In the genomic region with DNA sequence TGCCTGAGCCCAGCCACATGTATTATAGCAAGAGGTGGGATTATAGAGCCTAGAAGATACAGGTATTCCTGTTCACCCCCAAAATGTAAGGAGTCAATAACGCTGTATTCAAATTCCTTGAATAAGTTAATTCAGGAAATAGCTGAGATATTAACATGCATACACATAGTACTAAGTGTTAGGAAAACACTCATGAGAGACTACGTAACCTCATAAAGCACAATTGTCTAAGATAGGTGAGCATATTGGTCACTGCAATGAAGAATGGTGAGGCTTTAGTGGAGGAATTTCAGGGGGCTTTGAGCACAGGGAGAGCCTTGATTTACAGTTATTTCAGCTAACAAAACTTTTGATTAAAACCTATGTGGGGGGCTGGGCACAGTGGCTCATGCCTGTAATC, we compare ENCODE assay signal across 25 cellular contexts.
DNase-seq lines count a peak whose midpoint lies in the region; ATAC-seq and TF ChIP-seq lines count a peak whose summit lies in the region.
"Had no signal": no experiment of that assay in that cellular context is flagged by ENCODE, and none has a peak within 500 bp of the region (broad histone marks: within the 10 kb centered on the region; RNA-seq: fewer than 3 reads in every experiment).

No MANE protein-coding gene starts in this region.

- H4K20me1 ChIP-seq in HCT116 (ENCODE audit: insufficient read depth): no peaks in the 10 kb centered on the region
- H4K20me1 ChIP-seq in osteoblast (ENCODE audit: insufficient read depth, low read length): peaks cover 69% of the 10 kb centered on the region

- H3K9me2 ChIP-seq in HCT116 (ENCODE audit: insufficient read depth): no peaks in the 10 kb centered on the region

- no peak for ATAC-seq in activated CD8-positive, alpha-beta T cell treated with anti-CD3 and anti-CD28 coated beads for 36 hours
- no peak for ATAC-seq in activated CD8-positive, alpha-beta T cell treated with anti-CD3 and anti-CD28 coated beads, Interleukin-2, amount 10 ng/mL, durations not matched to agents 7 days and 5 days
- ATAC-seq in HCT116 (no peak), HG03135 (IDR thresholded peaks at IDR 0.05; ENCODE audit: unreplicated experiment) (no peak)

- H3K4me1 Mint-ChIP-seq in activated CD8-positive, alpha-beta T cell treated with anti-CD3 and anti-CD28 coated beads for 36 hours (ENCODE audit: low read depth): peaks cover 45% of the 10 kb centered on the region
- H3K4me1 Mint-ChIP-seq in activated CD8-positive, alpha-beta T cell treated with anti-CD3 and anti-CD28 coated beads, Interleukin-2, amount 10 ng/mL, durations not matched to agents 7 days and 5 days (ENCODE audit: low read depth): peaks cover 23% of the 10 kb centered on the region

- TF ChIP-seq CTCF in activated CD8-positive, alpha-beta T cell treated with anti-CD3 and anti-CD28 coated beads for 36 hours (IDR thresholded peaks at IDR 0.05): no peak
- TF ChIP-seq CTCF in HCT116 (IDR thresholded peaks at IDR 0.05 in 2 of 3, conservative IDR thresholded peaks at IDR 0.05 in 1 of 3; ENCODE audit: borderline replicate concordance in 1 of 3, insufficient read depth in 1 of 3, low read depth in 2 of 3, low read length in 2 of 3) (no peak), colonic mucosa (IDR thresholded peaks at IDR 0.05) (no peak), osteoblast (IDR thresholded peaks at IDR 0.05; ENCODE audit: extremely low read depth, low read depth, low read length) (no peak)

- H3K9me3 Mint-ChIP-seq in activated CD8-positive, alpha-beta T cell treated with anti-CD3 and anti-CD28 coated beads for 36 hours: no peaks in the 10 kb centered on the region
- H3K9me3 Mint-ChIP-seq in activated CD8-positive, alpha-beta T cell treated with anti-CD3 and anti-CD28 coated beads, Interleukin-2, amount 10 ng/mL, durations not matched to agents 7 days and 5 days (ENCODE audit: insufficient read depth): no peaks in the 10 kb centered on the region
- H3K9me3 Mint-ChIP-seq: stimulated activated naive CD8-positive, alpha-beta T cell treated with anti-CD3 and anti-CD28 coated beads, Interleukin-15, amount 100 ng/mL, for 72 hours had no signal

- TF ChIP-seq RAD21 in HCT116 (IDR thresholded peaks at IDR 0.05; ENCODE audit: low read depth): no peak

- H3K36me3 Mint-ChIP-seq in activated CD8-positive, alpha-beta T cell treated with anti-CD3 and anti-CD28 coated beads for 36 hours (ENCODE audit: low read depth): peaks cover 11% of the 10 kb centered on the region
- H3K36me3 Mint-ChIP-seq in activated CD8-positive, alpha-beta T cell treated with anti-CD3 and anti-CD28 coated beads, Interleukin-2, amount 10 ng/mL, durations not matched to agents 7 days and 5 days (ENCODE audit: low read depth): peaks cover 6% of the 10 kb centered on the region

- H3K4me3 Mint-ChIP-seq in activated CD8-positive, alpha-beta T cell treated with anti-CD3 and anti-CD28 coated beads for 36 hours: no peak overlapping the region
- H3K4me3 Mint-ChIP-seq in activated CD8-positive, alpha-beta T cell treated with anti-CD3 and anti-CD28 coated beads, Interleukin-2, amount 10 ng/mL, durations not matched to agents 7 days and 5 days: no peak overlapping the region
- H3K4me3 Mint-ChIP-seq: naive B cell had no signal

- RAD21 ChIA-PET in HCT116 (lab: Charles Lee; ENCODE audit: low non-redundant PET in 1 of 2, low total read pairs in 2 of 2, uncharacterized antibody in 2 of 2, unreplicated experiment in 2 of 2): no interaction called here

- H3K9ac ChIP-seq in HCT116 (ENCODE audit: low read length) (no peak overlapping the region), colonic mucosa (ENCODE audit: low read depth in 2 of 2, low read length in 2 of 2) (peak overlapping the region in 1 of 2 donors; percentile 44)

- intact Hi-C loops in activated CD8-positive, alpha-beta T cell treated with anti-CD3 and anti-CD28 coated beads for 36 hours (cut with micrococcal nuclease): no loop called here
- intact Hi-C loops in HCT116 (cut with micrococcal nuclease) (no loop called here), colonic mucosa (cut with DNase I) (no loop called here)

- DNase-seq in activated CD8-positive, alpha-beta T cell treated with anti-CD3 and anti-CD28 coated beads for 36 hours: no peak
- DNase-seq in activated CD8-positive, alpha-beta T cell treated with anti-CD3 and anti-CD28 coated beads, Interleukin-2, amount 10 ng/mL, durations not matched to agents 7 days and 5 days: no peak
- DNase-seq in HCT116 (ENCODE audit: low read depth, low spot score) (no peak), colonic mucosa (no peak), osteoblast (ENCODE audit: insufficient read length, low spot score, missing footprints) (no peak), kidney tubule cell (ENCODE audit: low spot score) (no peak)
- no peak for DNase-seq in stimulated activated CD4-positive, alpha-beta T cell treated with anti-CD3 and anti-CD28 coated beads, Interleukin-2, amount 100 ng/mL, for 48 hours
- DNase-seq: activated CD8-positive, alpha-beta memory T cell treated with anti-CD3 and anti-CD28 coated beads for 24 hours; activated T-cell treated with anti-CD3 and anti-CD28 coated beads, Interleukin-2, amount 50 U/mL, for 1 hour; amniotic stem cell; BE2C; effector CD8-positive, alpha-beta T cell; KG1; MM.1S; naive B cell; NCI-H2029; NCI-H526 treated with DMSO at 0.1 percent for 48 hours; SJCRH30; stimulated activated CD8-positive, alpha-beta memory T cell treated with anti-CD3 and anti-CD28 coated beads, Interleukin-4, amount 100 ng/mL, for 48 hours; stimulated activated naive CD8-positive, alpha-beta T cell treated with anti-CD3 and anti-CD28 coated beads, Interleukin-15, amount 100 ng/mL, for 72 hours; thyroid gland had no signal

- H3K27me3 Mint-ChIP-seq in activated CD8-positive, alpha-beta T cell treated with anti-CD3 and anti-CD28 coated beads for 36 hours: no peaks in the 10 kb centered on the region
- H3K27me3 Mint-ChIP-seq in activated CD8-positive, alpha-beta T cell treated with anti-CD3 and anti-CD28 coated beads, Interleukin-2, amount 10 ng/mL, durations not matched to agents 7 days and 5 days (ENCODE audit: low read depth): no peaks in the 10 kb centered on the region
- H3K27me3 Mint-ChIP-seq: naive B cell; stimulated activated naive CD8-positive, alpha-beta T cell treated with anti-CD3 and anti-CD28 coated beads, Interleukin-15, amount 100 ng/mL, for 72 hours had no signal

- POLR2A ChIA-PET in activated CD8-positive, alpha-beta T cell treated with anti-CD3 and anti-CD28 coated beads for 36 hours (lab: Charles Lee): interaction anchor here (1.0 kb wide), 1 partner anchor 30 kb away, joined by 3 read pairs; no protein-coding TSS in a partner anchor
- POLR2A ChIA-PET in activated CD8-positive, alpha-beta T cell treated with anti-CD3 and anti-CD28 coated beads, Interleukin-2, amount 10 ng/mL, durations not matched to agents 7 days and 5 days (lab: Charles Lee): no interaction called here
- POLR2A ChIA-PET in HCT116 (lab: Charles Lee): no interaction called here

- H2AFZ ChIP-seq in HCT116 (ENCODE audit: low read depth, low read length, poor library complexity, severe bottlenecking) (no peak overlapping the region), osteoblast (ENCODE audit: low read length) (no peak overlapping the region)

- H3K4me3 ChIP-seq in HCT116 (replicated peaks in 1 of 2; ENCODE audit: low read depth in 1 of 2, low read length in 2 of 2) (no peak overlapping the region), colonic mucosa (no peak overlapping the region), osteoblast (ENCODE audit: insufficient read depth, low read length) (no peak overlapping the region)
- H3K4me3 ChIP-seq: breast epithelium, prostate gland, SJCRH30, thyroid gland had no signal

- H3K36me3 ChIP-seq in HCT116 (ENCODE audit: control insufficient read depth in 1 of 2, insufficient read depth in 2 of 2, low read length in 2 of 2): no peaks in the 10 kb centered on the region
- no peaks in the 10 kb centered on the region for H3K36me3 ChIP-seq in colonic mucosa
- H3K36me3 ChIP-seq in osteoblast (ENCODE audit: insufficient read depth, low read length): peaks cover 75% of the 10 kb centered on the region
- H3K36me3 ChIP-seq: BE2C, breast epithelium, neutrophil, prostate gland had no signal

- H3K27ac ChIP-seq in HCT116 (ENCODE audit: low read depth, low read length) (peak overlapping the region; percentile 39), colonic mucosa (peak overlapping the region; percentile 63), osteoblast (ENCODE audit: low read depth, low read length) (peak overlapping the region; percentile 20)
- H3K27ac ChIP-seq: breast epithelium, neutrophil, prostate gland, SJCRH30, thyroid gland had no signal

- H3K79me2 ChIP-seq in HCT116 (ENCODE audit: insufficient read depth, low read length) (no peaks in the 10 kb centered on the region), osteoblast (ENCODE audit: insufficient read depth, low read length) (peaks cover 93% of the 10 kb centered on the region)

- BruUV-seq in HCT116 (replicated peaks; lab: Mats Ljungman, UMichigan): no TSS peak

- H3K27me3 ChIP-seq in HCT116 (ENCODE audit: insufficient read depth, low read length) (no peaks in the 10 kb centered on the region), colonic mucosa (no peaks in the 10 kb centered on the region), osteoblast (ENCODE audit: insufficient read depth, low read length) (no peaks in the 10 kb centered on the region)
- H3K27me3 ChIP-seq: BE2C, breast epithelium, neutrophil, SJCRH30, thyroid gland had no signal

- H3K4me2 ChIP-seq in HCT116 (ENCODE audit: low read length) (peak overlapping the region; percentile 55; the same call in 1 of the 2 replicates), osteoblast (ENCODE audit: insufficient read depth, low read length) (no peak overlapping the region)

- H3K9me3 ChIP-seq in HCT116 (ENCODE audit: control insufficient read depth in 1 of 2, insufficient read depth in 1 of 2, low read depth in 1 of 2, low read length in 2 of 2) (no peaks in the 10 kb centered on the region), colonic mucosa (no peaks in the 10 kb centered on the region), osteoblast (ENCODE audit: low read depth, low read length) (no peaks in the 10 kb centered on the region)
- H3K9me3 ChIP-seq: BE2C, breast epithelium, neutrophil, prostate gland, SJCRH30, thyroid gland had no signal

- peaks cover 10 to 21% of the 10 kb centered on the region in 2 experiments for H3K4me1 ChIP-seq in HCT116 (ENCODE audit: control insufficient read depth in 1 of 2, insufficient read depth in 2 of 2, low read length in 2 of 2)
- H3K4me1 ChIP-seq in colonic mucosa: peaks cover 5% of the 10 kb centered on the region
- peaks cover 64% of the 10 kb centered on the region for H3K4me1 ChIP-seq in osteoblast (ENCODE audit: insufficient read depth, low read length)
- H3K4me1 ChIP-seq: BE2C, breast epithelium, prostate gland, SJCRH30 had no signal

- H3K27ac Mint-ChIP-seq in activated CD8-positive, alpha-beta T cell treated with anti-CD3 and anti-CD28 coated beads for 36 hours: peak overlapping the region; percentile 18
- no peak overlapping the region for H3K27ac Mint-ChIP-seq in activated CD8-positive, alpha-beta T cell treated with anti-CD3 and anti-CD28 coated beads, Interleukin-2, amount 10 ng/mL, durations not matched to agents 7 days and 5 days
- H3K27ac Mint-ChIP-seq: naive B cell had no signal

- CTCF ChIA-PET in activated CD8-positive, alpha-beta T cell treated with anti-CD3 and anti-CD28 coated beads for 36 hours (lab: Charles Lee): interaction anchor here (0.8 to 6.1 kb wide), 3 partner anchors 36 to 102 kb away, joined by 3 to 29 read pairs (median 9); no protein-coding TSS in a partner anchor
- CTCF ChIA-PET in activated CD8-positive, alpha-beta T cell treated with anti-CD3 and anti-CD28 coated beads, Interleukin-2, amount 10 ng/mL, durations not matched to agents 7 days and 5 days (lab: Charles Lee): interaction anchor here (1.1 kb wide), 1 partner anchor 41 kb away, joined by 3 read pairs; no protein-coding TSS in a partner anchor
- CTCF ChIA-PET in HCT116 (lab: Charles Lee): interaction anchor here (4.8 kb wide), 1 partner anchor 102 kb away, joined by 58 read pairs; no protein-coding TSS in a partner anchor

- TF ChIP-seq POLR2A in HCT116 (IDR thresholded peaks at IDR 0.05; ENCODE audit: borderline replicate concordance, extremely low read depth, insufficient read depth, insufficient read length): no peak
